8 cellular contexts compared by ENCODE assay signal in genomic region chr4:3292571-3293409, GRCh38. TPM values are rescaled to one million over a fixed set of nuclear protein-coding genes. Genes with fewer than 3 reads are reported as not detected.
DNase-seq lines count a peak whose midpoint lies in the region; ATAC-seq and TF ChIP-seq lines count a peak whose summit lies in the region.

Gene RGS12 (plus strand): TSS chr4:3293021. CDS start chr4:3316171, 23,150 bp downstream.

- no peak within 1 kb of the TSS for H2BK5ac ChIP-seq in mesendoderm (ENCODE audit: low read length)

- H3K56ac ChIP-seq in mesendoderm (ENCODE audit: low read length) = peak within 1 kb of the TSS; percentile 91

- H3K4me1 ChIP-seq in BLaER1 = peaks cover 86% of the 10 kb centered on the region
- H3K4me1 ChIP-seq in endocrine pancreas (ENCODE audit: control insufficient read depth, insufficient read depth, low read length) = no peaks in the 10 kb centered on the region
- H3K4me1 ChIP-seq in mesendoderm (ENCODE audit: control insufficient read depth, low read depth, low read length) = peaks cover 4% of the 10 kb centered on the region

- H4K5ac ChIP-seq in mesendoderm (ENCODE audit: low read length) = no peak within 1 kb of the TSS

- peak within 1 kb of the TSS; percentile 91 for H3K23ac ChIP-seq in mesendoderm (ENCODE audit: low read length)

- H3K9me3 ChIP-seq in BLaER1 (peaks cover 20% of the 10 kb centered on the region), endocrine pancreas (ENCODE audit: control insufficient read depth, low read length) (no peaks in the 10 kb centered on the region)

- no peaks in the 10 kb centered on the region for H3K79me2 ChIP-seq in mesendoderm (ENCODE audit: control insufficient read depth, insufficient read depth, low read length)

- H3K18ac ChIP-seq in mesendoderm (ENCODE audit: low read length) = peak within 1 kb of the TSS; percentile 63

- H3K36me3 ChIP-seq in BLaER1 = peaks cover 22% of the 10 kb centered on the region
- H3K36me3 ChIP-seq in endocrine pancreas (ENCODE audit: control insufficient read depth, insufficient read depth, low read length) = no peaks in the 10 kb centered on the region
- H3K36me3 ChIP-seq in mesendoderm (ENCODE audit: control insufficient read depth, insufficient read depth, low read length) = no peaks in the 10 kb centered on the region

- no peak within 1 kb of the TSS for H2BK120ac ChIP-seq in mesendoderm (ENCODE audit: low read depth, low read length)

- peak within 1 kb of the TSS; percentile 98 for H3K4me2 ChIP-seq in BLaER1
- H3K4me2 ChIP-seq in mesendoderm (ENCODE audit: low read length) = peak within 1 kb of the TSS; percentile 93

- DNase-seq in HL-60 (ENCODE audit: low read depth in 1 of 2, low spot score in 1 of 2) = peak; percentile 87
- peak; percentile 78 to 84 for DNase-seq in NOMO-1 (lab: John Stamatoyannopoulos, UW; ENCODE audit: unreplicated experiment in 2 of 2)
- peak; percentile 36 for DNase-seq in activated CD8-positive, alpha-beta memory T cell treated with anti-CD3 and anti-CD28 coated beads, Interleukin-2, amount 50 U/mL, for 1 hour (ENCODE audit: extremely low read depth)
- peak; percentile 93 for DNase-seq in mesendoderm
- peak; percentile 73 for DNase-seq in stimulated activated CD8-positive, alpha-beta memory T cell treated with anti-CD3 and anti-CD28 coated beads, Interleukin-12 subunit alpha, Interleukin-12 subunit beta, amount 100 ng/mL, for 24 hours (ENCODE audit: extremely low read depth)

- ATAC-seq in GM19452 (IDR thresholded peaks at IDR 0.05; ENCODE audit: unreplicated experiment) = peak; percentile 68

- H4K20me1 ChIP-seq in BLaER1 = peaks cover 54% of the 10 kb centered on the region

- no peak within 1 kb of the TSS for H2AK5ac ChIP-seq in mesendoderm (ENCODE audit: low read length)

- no CpG with 5 or more reads among the region's 121 CpGs for WGBS in mesendoderm (ENCODE audit: extremely low coverage, insufficient coverage, low lambda C conversion rate)

- H2BK15ac ChIP-seq in mesendoderm (replicated peaks; ENCODE audit: low read depth) = no peak within 1 kb of the TSS

- H3K4me3 ChIP-seq in BLaER1 (peak within 1 kb of the TSS; percentile 96), HL-60 (replicated peaks; ENCODE audit: insufficient read depth, low read length) (peak within 1 kb of the TSS; percentile 89), endocrine pancreas (ENCODE audit: control insufficient read depth, insufficient read depth, low read length) (no peak within 1 kb of the TSS), mesendoderm (ENCODE audit: low read length) (peak within 1 kb of the TSS; percentile 65)

- H3K4ac ChIP-seq in mesendoderm (ENCODE audit: low read depth, low read length) = peak within 1 kb of the TSS; percentile 25

- no peak within 1 kb of the TSS for H4K8ac ChIP-seq in mesendoderm (ENCODE audit: low read depth, low read length)

- H3K27ac ChIP-seq in BLaER1 (peak within 1 kb of the TSS; percentile 99), HL-60 (replicated peaks) (peak within 1 kb of the TSS; percentile 33; the same call in 1 of the 2 replicates), mesendoderm (ENCODE audit: low read depth, low read length) (no peak within 1 kb of the TSS)

- H3K9ac ChIP-seq in BLaER1 (peak within 1 kb of the TSS; percentile 99), endocrine pancreas (ENCODE audit: control insufficient read depth, insufficient read depth, low read length) (peak within 1 kb of the TSS; percentile 82), mesendoderm (ENCODE audit: low read length) (peak within 1 kb of the TSS; percentile 82)

- peaks cover 4% of the 10 kb centered on the region for H3K79me1 ChIP-seq in mesendoderm (ENCODE audit: low read length)

- no peaks in the 10 kb centered on the region for H3K27me3 ChIP-seq in BLaER1
- peaks cover 7% of the 10 kb centered on the region for H3K27me3 ChIP-seq in HL-60 (ENCODE audit: insufficient read depth, poor library complexity, severe bottlenecking)
- H3K27me3 ChIP-seq in endocrine pancreas (ENCODE audit: control insufficient read depth, insufficient read depth, low read length) = no peaks in the 10 kb centered on the region
- H3K27me3 ChIP-seq in mesendoderm (ENCODE audit: insufficient read depth, low read length, poor library complexity) = no peaks in the 10 kb centered on the region

- no peak for TF ChIP-seq CTCF in HL-60 (IDR thresholded peaks at IDR 0.05; ENCODE audit: insufficient read depth, low read length)

RNA-seq across cellular contexts. Expression of gene RGS12, which starts in this region (rescaled TPM):
- 7.8 TPM for polyA plus RNA-seq in mesendoderm (2013, experiment 1 of 2)
- polyA plus RNA-seq in mesendoderm (2013, experiment 2 of 2) = 8.4 TPM

Comparison
In these comparisons a context has a peak if more than half of its experiments do, and no peak if none do; other contexts are left out.
1. DNase-seq: peak in every context shown above with its lines; median percentile 93 in mesendoderm; 87 in HL-60; 81 in NOMO-1; 73 in stimulated activated CD8-positive, alpha-beta memory T cell treated with anti-CD3 and anti-CD28 coated beads, Interleukin-12 subunit alpha, Interleukin-12 subunit beta, amount 100 ng/mL, for 24 hours; 36 in activated CD8-positive, alpha-beta memory T cell treated with anti-CD3 and anti-CD28 coated beads, Interleukin-2, amount 50 U/mL, for 1 hour.